14 cellular contexts compared by ENCODE assay signal in genomic region chr18:22503803-22504202, GRCh38.
A peak's percentile ranks its signal among the peaks of the same experiment; 100 is the strongest.
DNase-seq lines count a peak whose midpoint lies in the region; ATAC-seq and TF ChIP-seq lines count a peak whose summit lies in the region.
"Had no signal": no experiment of that assay in that cellular context is flagged by ENCODE, and none has a peak within 500 bp of the region (broad histone marks: within the 10 kb centered on the region; RNA-seq: fewer than 3 reads in every experiment).

No MANE protein-coding gene starts in this region.

- H3K4me1 ChIP-seq in GM23248 (ENCODE audit: insufficient read depth), result peaks cover 30% of the 10 kb centered on the region
- no peaks in the 10 kb centered on the region for H3K4me1 ChIP-seq in colonic mucosa
- peaks cover 0 to 12% (median 6%) of the 10 kb centered on the region in 4 donors for H3K4me1 ChIP-seq in stomach

- peak overlapping the region; percentile 90 for H3K27ac ChIP-seq in GM23248
- H3K27ac ChIP-seq in colonic mucosa, result peak overlapping the region; percentile 14
- peak overlapping the region in 3 of 5 donors; percentile 29 to 56 (median 45) for H3K27ac ChIP-seq in stomach
- H3K27ac ChIP-seq: HL-60 had no signal

- H3K27me3 ChIP-seq in GM23248 (replicated peaks; ENCODE audit: insufficient read depth) (no peaks in the 10 kb centered on the region), colonic mucosa (no peaks in the 10 kb centered on the region), stomach (no peaks in the 10 kb centered on the region), MG63 (no peaks in the 10 kb centered on the region)

- intact Hi-C loops in colonic mucosa (cut with DNase I), result no loop called here
- intact Hi-C loops in stomach (cut with DNase I; ENCODE audit: low total_unique reads), result no loop called here

- TF ChIP-seq POLR2A in stomach (IDR thresholded peaks at IDR 0.05), result no peak
- TF ChIP-seq POLR2A in GM18505 (IDR thresholded peaks at IDR 0.05; ENCODE audit: borderline replicate concordance, extremely low read depth, insufficient read depth, insufficient read length), result no peak

- H3K9me3 ChIP-seq in GM23248 (ENCODE audit: low read depth), result no peaks in the 10 kb centered on the region
- no peaks in the 10 kb centered on the region for H3K9me3 ChIP-seq in colonic mucosa
- H3K9me3 ChIP-seq in stomach, result no peaks in the 10 kb centered on the region
- no peaks in the 10 kb centered on the region for H3K9me3 ChIP-seq in MG63

- TF ChIP-seq CTCF in colonic mucosa (IDR thresholded peaks at IDR 0.05), result no peak
- no peak for TF ChIP-seq CTCF in stomach (IDR thresholded peaks at IDR 0.05)

- H3K36me3 ChIP-seq in GM23248 (ENCODE audit: low read depth) (no peaks in the 10 kb centered on the region), colonic mucosa (no peaks in the 10 kb centered on the region), stomach (no peaks in the 10 kb centered on the region), MG63 (no peaks in the 10 kb centered on the region)

- no peak for TF ChIP-seq EP300 in stomach (IDR thresholded peaks at IDR 0.05)

- H3K4me3 ChIP-seq in GM23248 (no peak overlapping the region), colonic mucosa (no peak overlapping the region), stomach (no peak overlapping the region), MG63 (no peak overlapping the region)

- H3K79me2 ChIP-seq in GM23248 (ENCODE audit: insufficient read depth), result no peaks in the 10 kb centered on the region

- H3F3A ChIP-seq in GM23248 (ENCODE audit: insufficient read depth), result peaks cover 34% of the 10 kb centered on the region

- peak overlapping the region; percentile 62 for H3K4me2 ChIP-seq in GM23248 (ENCODE audit: unreplicated experiment)

- no peak for ATAC-seq in HG03460 (IDR thresholded peaks at IDR 0.05; ENCODE audit: unreplicated experiment)
- ATAC-seq in GM18505 (IDR thresholded peaks at IDR 0.05; ENCODE audit: unreplicated experiment), result no peak
- ATAC-seq: stimulated activated naive B cell treated with anti-CD40 and anti-IgM and Interleukin-4, amounts not matched to agents 10 μg/mL and 1 μg/mL and 100 μg/mL, for 72 hours had no signal

- peak; percentile 87 for DNase-seq in GM23248
- no peak for DNase-seq in colonic mucosa
- DNase-seq in hepatic stellate cell (ENCODE audit: low spot score), result peak; percentile 51
- DNase-seq in stomach, result no peak
- DNase-seq in NCI-H2196 treated with DMSO at 0.1 percent for 48 hours (lab: John Stamatoyannopoulos, UW; ENCODE audit: unreplicated experiment), result no peak
- DNase-seq in MG63, result no peak
- DNase-seq: activated naive CD4-positive, alpha-beta T cell; caudate nucleus; CD4-positive, alpha-beta T cell; stimulated activated CD4-positive, alpha-beta T cell treated with anti-CD3 and anti-CD28 coated beads, Interleukin-4, amount 100 ng/mL, for 4 hours; stimulated activated naive B cell treated with anti-CD40 and anti-IgM and Interleukin-4, amounts not matched to agents 10 μg/mL and 1 μg/mL and 100 μg/mL, for 72 hours had no signal

- 15 to 27% methylated on average over 3 of the region's 3 CpGs for WGBS in GM23248 (ENCODE audit: low coverage in 1 of 2, low lambda C conversion rate in 2 of 2, missing lambda C conversion rate in 2 of 2), 2 experiments
- 71 to 86% (median 81%) methylated on average over 3 of the region's 3 CpGs for WGBS in stomach, 5 donors

- in situ Hi-C loops in GM23248 (cut with MboI), result no loop called here

- H3K9ac ChIP-seq in GM23248, result peak overlapping the region; percentile 65
- no peak overlapping the region for H3K9ac ChIP-seq in colonic mucosa (ENCODE audit: low read depth in 2 of 2, low read length in 2 of 2)

- H4K20me1 ChIP-seq in GM23248 (ENCODE audit: insufficient read depth), result no peaks in the 10 kb centered on the region

- peak overlapping the region; percentile 41 for H2AFZ ChIP-seq in GM23248

- no peaks in the 10 kb centered on the region for H3K9me2 ChIP-seq in GM23248 (ENCODE audit: insufficient read depth)

Comparison
In these comparisons a context has a peak if more than half of its experiments do, and no peak if none do; other contexts are left out.
1. DNase-seq: peak in GM23248 (single experiment) and hepatic stellate cell (single experiment); none in colonic mucosa (single experiment), stomach (single experiment), NCI-H2196 treated with DMSO at 0.1 percent for 48 hours (single experiment) and MG63 (single experiment).
2. H3K27ac ChIP-seq: peak in every context shown above with its lines; median percentile 90 in GM23248; 45 in stomach; 14 in colonic mucosa.